1 cellular context compared by ENCODE assay signal in the genomic region with DNA sequence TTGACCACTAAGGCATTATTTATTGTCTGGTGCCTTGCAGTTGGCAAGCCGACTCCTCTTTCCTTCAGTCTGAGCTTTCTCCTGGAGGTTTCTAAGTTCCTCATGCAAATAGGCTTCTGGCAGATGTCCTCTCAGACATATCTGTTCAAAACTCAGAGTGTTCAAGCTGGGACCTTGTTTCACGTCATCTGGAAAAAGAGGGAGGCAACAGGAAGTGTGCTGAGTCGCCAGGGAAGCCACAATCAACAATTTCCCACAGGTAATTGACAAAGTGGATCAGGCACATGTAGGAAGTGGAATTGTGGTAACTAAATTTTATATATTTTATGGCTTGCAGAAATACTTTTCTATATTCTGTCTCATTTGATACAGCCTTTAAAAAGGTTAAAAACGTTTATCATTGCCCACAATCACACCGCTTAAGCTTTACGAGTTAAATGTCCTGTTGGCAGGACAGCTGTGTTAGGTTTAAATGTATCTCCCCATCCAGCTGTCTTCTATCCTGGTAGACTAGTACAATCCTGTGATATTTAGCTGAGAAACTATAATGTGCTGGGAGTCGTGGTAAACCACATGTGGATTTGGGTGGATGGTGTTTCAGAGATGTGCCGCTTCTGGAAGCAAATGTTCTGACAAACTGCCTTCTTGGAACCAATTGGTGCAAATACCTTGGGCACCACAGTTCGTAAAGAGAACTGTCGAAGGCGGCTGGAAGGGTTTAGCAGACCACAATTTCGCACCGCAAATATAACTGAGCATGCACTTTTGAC.
TF ChIP-seq lines count a peak whose summit lies in the region.

No MANE protein-coding gene starts in this region.

TF ChIP-seq in IMR-90, 13 proteins besides CTCF, POLR2A, EP300 and RAD21:
- TF ChIP-seq MAFK (IDR thresholded peaks at IDR 0.05; ENCODE audit: low read depth, low read length) (no peak), NFE2L2 (IDR thresholded peaks at IDR 0.05; ENCODE audit: low read depth, low read length) (no peak)
